Comparison of ENCODE assay signal across 14 cellular contexts in genomic region chr15:76393614-76394013, GRCh38. TPM values are rescaled to one million over a fixed set of nuclear protein-coding genes. Genes with fewer than 3 reads are reported as not detected.
DNase-seq lines count a peak whose midpoint lies in the region; ATAC-seq and TF ChIP-seq lines count a peak whose summit lies in the region.
"Had no signal": no experiment of that assay in that cellular context is flagged by ENCODE, and none has a peak within 500 bp of the region (broad histone marks: within the 10 kb centered on the region; RNA-seq: fewer than 3 reads in every experiment).

No MANE protein-coding gene starts in this region.

- no peak for TF ChIP-seq CTCF in astrocyte of the cerebellum (IDR thresholded peaks at IDR 0.05; ENCODE audit: low read depth, low read length, missing control alignments)
- TF ChIP-seq CTCF in retinal pigment epithelial cell (conservative IDR thresholded peaks at IDR 0.05; ENCODE audit: low read depth, low read length): no peak
- TF ChIP-seq CTCF in spleen (IDR thresholded peaks at IDR 0.05 in 8 of 11, conservative IDR thresholded peaks at IDR 0.05 in 3 of 11): no peak

- H3K4me3 ChIP-seq in astrocyte of the cerebellum (ENCODE audit: low read depth, low read length): no peak overlapping the region
- H3K4me3 ChIP-seq in retinal pigment epithelial cell (ENCODE audit: low read length): no peak overlapping the region
- H3K4me3 ChIP-seq in spleen: no peak overlapping the region
- H3K4me3 ChIP-seq: K562, transverse colon had no signal

- ATAC-seq in left lobe of liver (no peak), GM18519 (IDR thresholded peaks at IDR 0.05; ENCODE audit: low FRiP score, unreplicated experiment) (no peak)
- ATAC-seq: activated CD8-positive, alpha-beta memory T cell treated with anti-CD3 and anti-CD28 coated beads, Interleukin-2, amount 10 ng/mL, durations not matched to agents 7 days and 5 days; K562 had no signal

- DNase-seq in SHP77 treated with DMSO at 0.1 percent for 48 hours (lab: John Stamatoyannopoulos, UW) (peak; percentile 6), SHP77 (lab: John Stamatoyannopoulos, UW) (no peak), NCI-H2081 (lab: John Stamatoyannopoulos, UW) (peak; percentile 67 to 82), astrocyte of the cerebellum (ENCODE audit: low read depth) (peak; percentile 82), retinal pigment epithelial cell (ENCODE audit: low read depth) (peak; percentile 57), spleen (no peak), left lobe of liver (ENCODE audit: low spot score) (no peak)
- DNase-seq: activated CD8-positive, alpha-beta memory T cell treated with anti-CD3 and anti-CD28 coated beads, Interleukin-2, amount 10 ng/mL, durations not matched to agents 7 days and 5 days; cortex of kidney; NCI-H526; SIG-M5; transverse colon had no signal

- intact Hi-C loops in spleen (cut with DNase I; ENCODE audit: low total_unique reads): no loop called here

- H3K4me1 ChIP-seq in spleen: no peaks in the 10 kb centered on the region
- H3K4me1 ChIP-seq: transverse colon had no signal

- H3K36me3 ChIP-seq in spleen: peaks cover 0 to 1% (median 0%) of the 10 kb centered on the region in 6 donors
- H3K36me3 ChIP-seq: transverse colon had no signal

- no peak for TF ChIP-seq POLR2A in spleen (IDR thresholded peaks at IDR 0.05)

- WGBS in spleen, 5 donors: 71 to 89% (median 72%) methylated on average over 1 of the region's 1 CpG

- no peaks in the 10 kb centered on the region for H3K9me3 ChIP-seq in spleen
- H3K9me3 ChIP-seq: transverse colon had no signal

- H3K27me3 ChIP-seq in spleen (replicated peaks in 1 of 7): no peaks in the 10 kb centered on the region
- H3K27me3 ChIP-seq: transverse colon had no signal

- H3K27ac ChIP-seq in spleen: no peak overlapping the region
- H3K27ac ChIP-seq: transverse colon had no signal

- in situ Hi-C loops in astrocyte of the cerebellum (cut with HindIII; ENCODE audit: low sequenced_read_pairs): no loop called here

RNA-seq across cellular contexts. Expression of gene ISL2, which starts 57.0 kb away (rescaled TPM):
- total RNA-seq in spleen: 1 to 10 TPM in 1 of 7 donors, under 1 TPM in 6; 0.32 to 1.1 (median 0.52) TPM
- under 1 TPM; 0.20 to 0.29 (median 0.22) TPM for polyA plus RNA-seq in spleen
- not detected for total RNA-seq in left lobe of liver

Comparison
In these comparisons a context has a peak if more than half of its experiments do, and no peak if none do; other contexts are left out.
1. DNase-seq: peak in SHP77 treated with DMSO at 0.1 percent for 48 hours (single experiment), NCI-H2081 (2 of 2), astrocyte of the cerebellum (single experiment) and retinal pigment epithelial cell (single experiment); none in SHP77 (0 of 2), spleen (single experiment) and left lobe of liver (single experiment).